In the genomic region with DNA sequence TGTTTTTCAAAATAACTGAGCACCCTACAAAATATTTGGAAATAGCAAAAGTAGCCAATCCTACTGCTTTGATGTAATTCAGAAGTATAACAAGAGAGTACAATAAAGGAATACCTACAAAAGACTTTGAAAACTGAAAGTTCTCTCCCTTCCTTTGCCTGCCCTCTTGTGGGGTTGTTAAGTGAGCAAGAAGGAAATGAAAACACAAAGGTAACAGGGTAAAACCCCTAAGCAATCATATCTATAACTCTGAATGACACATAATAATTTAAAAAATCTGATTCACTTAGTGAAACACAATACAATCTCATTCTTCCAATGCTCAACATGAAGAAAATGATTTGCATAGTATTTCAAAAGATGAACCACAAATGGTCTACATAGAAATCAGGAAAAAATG, we compare ENCODE assay signal across 9 cellular contexts.
A peak's percentile ranks its signal among the peaks of the same experiment; 100 is the strongest.
DNase-seq lines count a peak whose midpoint lies in the region; ATAC-seq and TF ChIP-seq lines count a peak whose summit lies in the region.
"Had no signal": no experiment of that assay in that cellular context is flagged by ENCODE, and none has a peak within 500 bp of the region (broad histone marks: within the 10 kb centered on the region; RNA-seq: fewer than 3 reads in every experiment).

No MANE protein-coding gene starts in this region.

- H3K27me3 Mint-ChIP-seq in MCF 10A (ENCODE audit: insufficient read depth, unreplicated experiment), result no peaks in the 10 kb centered on the region
- H3K27me3 Mint-ChIP-seq: dendritic cell treated with granulocyte-macrophage colony-stimulating factor and Interleukin-4, amounts not matched to agents 40 ng/mL and 50 ng/mL, for 4 days had no signal

- H3K9me3 Mint-ChIP-seq in MCF 10A (ENCODE audit: unreplicated experiment), result no peaks in the 10 kb centered on the region
- H3K9me3 Mint-ChIP-seq: dendritic cell treated with granulocyte-macrophage colony-stimulating factor and Interleukin-4, amounts not matched to agents 40 ng/mL and 50 ng/mL, for 4 days had no signal

- peaks cover 9% of the 10 kb centered on the region for H3K36me3 Mint-ChIP-seq in MCF 10A (ENCODE audit: insufficient read depth, unreplicated experiment)

- POLR2A ChIA-PET in MCF 10A (lab: Yijun Ruan, JAX), result interaction anchor here (0.5 to 3.5 kb wide), 5 partner anchors 11 to 104 kb away, joined by 3 to 24 read pairs (median 5); a partner anchor contains a TSS

- peaks cover 12% of the 10 kb centered on the region for H3K4me1 Mint-ChIP-seq in MCF 10A (ENCODE audit: insufficient read depth, unreplicated experiment)

- H3K4me1 ChIP-seq in breast epithelium (no peaks in the 10 kb centered on the region), upper lobe of left lung (peaks cover 7 to 29% (median 24%) of the 10 kb centered on the region in 4 donors)

- no peak overlapping the region for H3K27ac Mint-ChIP-seq in MCF 10A (ENCODE audit: low read depth, unreplicated experiment)
- H3K27ac Mint-ChIP-seq: dendritic cell treated with granulocyte-macrophage colony-stimulating factor and Interleukin-4, amounts not matched to agents 40 ng/mL and 50 ng/mL, for 4 days had no signal

- H3K36me3 ChIP-seq in breast epithelium (no peaks in the 10 kb centered on the region), upper lobe of left lung (no peaks in the 10 kb centered on the region)

- H3K4me3 ChIP-seq in breast epithelium, result no peak overlapping the region
- no peak overlapping the region for H3K4me3 ChIP-seq in fibroblast of the aortic adventitia (ENCODE audit: low read depth, low read length)
- no peak overlapping the region for H3K4me3 ChIP-seq in upper lobe of left lung

- H3K4me3 Mint-ChIP-seq in MCF 10A (ENCODE audit: unreplicated experiment), result no peak overlapping the region
- H3K4me3 Mint-ChIP-seq: dendritic cell treated with granulocyte-macrophage colony-stimulating factor and Interleukin-4, amounts not matched to agents 40 ng/mL and 50 ng/mL, for 4 days had no signal

- no peak for TF ChIP-seq EP300 in upper lobe of left lung (IDR thresholded peaks at IDR 0.05)

- TF ChIP-seq CTCF in MCF 10A (IDR thresholded peaks at IDR 0.05; ENCODE audit: unreplicated experiment) (peak; percentile 29), breast epithelium (IDR thresholded peaks at IDR 0.05) (no peak), fibroblast of the aortic adventitia (IDR thresholded peaks at IDR 0.05; ENCODE audit: insufficient read depth, low read length) (peak; percentile 67), upper lobe of left lung (IDR thresholded peaks at IDR 0.05) (peak in 4 of 6 experiments; percentile 22 to 31 (median 26))

- H3K9me3 ChIP-seq in breast epithelium (no peaks in the 10 kb centered on the region), upper lobe of left lung (no peaks in the 10 kb centered on the region)

- CTCF ChIA-PET in MCF 10A (lab: Yijun Ruan, JAX), result interaction anchor here (0.6 to 3.2 kb wide), 5 partner anchors 11 to 103 kb away, joined by 3 to 21 read pairs (median 4); no protein-coding TSS in a partner anchor

- intact Hi-C loops in MCF 10A (cut with micrococcal nuclease) (loop anchor here (1.0 to 5.0 kb wide), 3 partner anchors 95 to 280 kb away; no protein-coding TSS in a partner anchor), breast epithelium (cut with DNase I; ENCODE audit: low total_unique reads) (no loop called here), posterior vena cava (cut with DNase I) (no loop called here)

- peak; percentile 55 for ATAC-seq in HG02763 (IDR thresholded peaks at IDR 0.05; ENCODE audit: unreplicated experiment)
- ATAC-seq in upper lobe of left lung (ENCODE audit: low FRiP score in 2 of 2), result no peak

- no peaks in the 10 kb centered on the region for H3K27me3 ChIP-seq in breast epithelium
- no peaks in the 10 kb centered on the region for H3K27me3 ChIP-seq in upper lobe of left lung

- no peak for TF ChIP-seq POLR2A in breast epithelium (IDR thresholded peaks at IDR 0.05)
- TF ChIP-seq POLR2A in upper lobe of left lung (IDR thresholded peaks at IDR 0.05), result no peak

- peak; percentile 45 for DNase-seq in MCF 10A (ENCODE audit: unreplicated experiment)
- DNase-seq in breast epithelium (ENCODE audit: low spot score in 2 of 2), result no peak
- peak; percentile 25 for DNase-seq in RKO (ENCODE audit: low spot score)
- peak; percentile 69 for DNase-seq in fibroblast of the aortic adventitia (ENCODE audit: low read depth)
- no peak for DNase-seq in upper lobe of left lung
- DNase-seq in DMS79 treated with DMSO at 0.1 percent for 48 hours (lab: John Stamatoyannopoulos, UW), result no peak
- no peak for DNase-seq in posterior vena cava (ENCODE audit: low spot score)

- H3K27ac ChIP-seq in breast epithelium, result no peak overlapping the region
- H3K27ac ChIP-seq in upper lobe of left lung, result peak overlapping the region in 1 of 4 donors; percentile 24

- BruUV-seq in MCF 10A (replicated peaks; lab: Mats Ljungman, UMichigan), result no TSS peak

Comparison
In these comparisons a context has a peak if more than half of its experiments do, and no peak if none do; other contexts are left out.
1. DNase-seq: peak in MCF 10A (single experiment), RKO (single experiment) and fibroblast of the aortic adventitia (single experiment); none in breast epithelium (0 of 2), upper lobe of left lung (0 of 2), DMS79 treated with DMSO at 0.1 percent for 48 hours (single experiment) and posterior vena cava (single experiment).
2. CTCF ChIP-seq: peak in MCF 10A (single experiment), fibroblast of the aortic adventitia (single experiment) and upper lobe of left lung (4 of 6); none in breast epithelium (0 of 3).